ENCODE assay signal across 18 cellular contexts in the genomic region with DNA sequence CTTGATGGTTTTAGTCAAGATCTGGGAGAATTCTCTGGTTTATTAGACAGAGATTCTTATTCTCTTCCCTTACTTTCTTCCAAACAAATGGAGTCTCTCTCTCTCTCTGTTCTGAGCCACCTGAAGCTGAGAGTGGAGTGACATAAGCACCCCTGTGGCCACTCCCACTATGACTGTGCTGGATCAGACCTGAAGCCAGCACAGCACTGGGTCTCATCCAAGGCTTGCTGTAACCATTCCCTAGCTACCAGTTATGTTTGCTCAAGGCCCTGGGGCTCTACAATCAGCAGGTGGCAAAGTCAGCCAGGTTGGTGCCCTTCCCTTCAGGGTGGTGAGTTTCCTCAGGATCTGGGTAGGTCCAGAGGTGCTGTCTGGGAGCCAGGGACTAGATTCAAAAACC.
"Had no signal": no experiment of that assay in that cellular context is flagged by ENCODE, and none has a peak within 500 bp of the region (broad histone marks: within the 10 kb centered on the region; RNA-seq: fewer than 3 reads in every experiment).

No MANE protein-coding gene starts in this region.

- H3K4me3 ChIP-seq: hepatocyte, lung, tibial artery, uterus had no signal

- H3K27me3 Mint-ChIP-seq: activated CD4-positive, alpha-beta memory T cell treated with anti-CD3 and anti-CD28 coated beads, Interleukin-2, amount 10 ng/mL, durations not matched to agents 7 days and 5 days; activated naive CD8-positive, alpha-beta T cell had no signal

- H3K9me3 Mint-ChIP-seq: activated CD4-positive, alpha-beta memory T cell treated with anti-CD3 and anti-CD28 coated beads, Interleukin-2, amount 10 ng/mL, durations not matched to agents 7 days and 5 days had no signal

- H3K36me3 Mint-ChIP-seq: activated naive CD8-positive, alpha-beta T cell; naive thymus-derived CD4-positive, alpha-beta T cell; stimulated activated memory B cell treated with anti-CD40 and anti-IgM and Interleukin-4, amounts not matched to agents 10 μg/mL and 1 μg/mL and 100 μg/mL, for 72 hours had no signal

- H3K4me1 Mint-ChIP-seq: activated CD4-positive, alpha-beta memory T cell treated with anti-CD3 and anti-CD28 coated beads, Interleukin-2, amount 10 ng/mL, durations not matched to agents 7 days and 5 days; naive thymus-derived CD4-positive, alpha-beta T cell; stimulated activated memory B cell treated with anti-CD40 and anti-IgM and Interleukin-4, amounts not matched to agents 10 μg/mL and 1 μg/mL and 100 μg/mL, for 72 hours had no signal

- H3K9me3 ChIP-seq: neutrophil, uterus had no signal

- H3K27ac Mint-ChIP-seq: activated CD4-positive, alpha-beta memory T cell treated with anti-CD3 and anti-CD28 coated beads, Interleukin-2, amount 10 ng/mL, durations not matched to agents 7 days and 5 days; activated naive CD8-positive, alpha-beta T cell; naive thymus-derived CD4-positive, alpha-beta T cell; stimulated activated memory B cell treated with anti-CD40 and anti-IgM and Interleukin-4, amounts not matched to agents 10 μg/mL and 1 μg/mL and 100 μg/mL, for 72 hours had no signal

- H3K27me3 ChIP-seq: hepatocyte, neutrophil, tibial artery, uterus had no signal

- ATAC-seq: naive thymus-derived CD4-positive, alpha-beta T cell; stimulated activated memory B cell treated with anti-CD40 and anti-IgM and Interleukin-4, amounts not matched to agents 10 μg/mL and 1 μg/mL and 100 μg/mL, for 72 hours had no signal

- DNase-seq: activated CD4-positive, alpha-beta memory T cell treated with anti-CD3 and anti-CD28 coated beads, Interleukin-2, amount 10 ng/mL, durations not matched to agents 7 days and 5 days; activated CD4-positive, alpha-beta T cell treated with anti-CD3 and anti-CD28 coated beads for 4 hours; activated gamma-delta T cell; activated T-cell treated with anti-CD3 and anti-CD28 coated beads, Interleukin-2, amount 50 U/mL, for 48 hours; amniotic stem cell; cerebellar nuclear complex; effector CD8-positive, alpha-beta T cell; naive thymus-derived CD4-positive, alpha-beta T cell; retina; stimulated activated CD4-positive, alpha-beta T cell treated with anti-CD3 and anti-CD28 coated beads, Interleukin-2, amount 100 ng/mL, for 48 hours; T-helper 2 cell; tibial artery; uterus had no signal

- H3K4me3 Mint-ChIP-seq: activated CD4-positive, alpha-beta memory T cell treated with anti-CD3 and anti-CD28 coated beads, Interleukin-2, amount 10 ng/mL, durations not matched to agents 7 days and 5 days; activated naive CD8-positive, alpha-beta T cell; naive thymus-derived CD4-positive, alpha-beta T cell; stimulated activated memory B cell treated with anti-CD40 and anti-IgM and Interleukin-4, amounts not matched to agents 10 μg/mL and 1 μg/mL and 100 μg/mL, for 72 hours had no signal

- H3K36me3 ChIP-seq: neutrophil, tibial artery, uterus had no signal

- H3K27ac ChIP-seq: hepatocyte, neutrophil, tibial artery, uterus had no signal

- H3K4me1 ChIP-seq: tibial artery, uterus had no signal
